ENCODE assay signal across 8 cellular contexts in genomic region chr10:3778708-3779108, GRCh38. TPM values are rescaled to one million over a fixed set of nuclear protein-coding genes. Genes with fewer than 3 reads are reported as not detected.
DNase-seq lines count a peak whose midpoint lies in the region; ATAC-seq, FAIRE-seq and TF ChIP-seq lines count a peak whose summit lies in the region.

No MANE protein-coding gene starts in this region.

- no peaks in the 10 kb centered on the region for H3K27me3 ChIP-seq in BLaER1 treated with 17β-estradiol and CSF1 and Interleukin-3, amounts not matched to agents 10 nM and 100 nM
- H3K27me3 ChIP-seq in SJSA1 (replicated peaks) (no peaks in the 10 kb centered on the region), endothelial cell of umbilical vein (ENCODE audit: control insufficient read depth in 2 of 2, insufficient read depth in 2 of 2, low read length in 2 of 2) (no peaks in the 10 kb centered on the region), neural cell (ENCODE audit: insufficient read depth, low read depth, low read length) (no peaks in the 10 kb centered on the region)

- TF ChIP-seq CTCF in endothelial cell of umbilical vein (IDR thresholded peaks at IDR 0.05; ENCODE audit: extremely low read depth in 1 of 2, insufficient read depth in 1 of 2, low read depth in 1 of 2, low read length in 2 of 2), result no peak
- no peak for TF ChIP-seq CTCF in neural cell (IDR thresholded peaks at IDR 0.05; ENCODE audit: poor library complexity, severe bottlenecking)

- no peak for DNase-seq in SJSA1 (ENCODE audit: low read depth in 1 of 2, low spot score in 2 of 2)
- peak; percentile 26 for DNase-seq in endothelial cell of umbilical vein (ENCODE audit: low read depth, low spot score)
- no peak for DNase-seq in NK-92 treated with Interleukin-12 subunit alpha and Interleukin-12 subunit beta, amount 100 ng/mL, for 24 hours (lab: John Stamatoyannopoulos, UW)

- peak overlapping the region in 3 of 11 experiments; percentile 100; a peak in 6 of 22 replicates for H3K9ac ChIP-seq in BLaER1 treated with 17β-estradiol and CSF1 and Interleukin-3, amounts not matched to agents 10 nM and 100 nM
- H3K9ac ChIP-seq in endothelial cell of umbilical vein (replicated peaks; ENCODE audit: extremely low read depth, insufficient read depth, low read length) (peak overlapping the region; percentile 25), neural cell (ENCODE audit: low read length) (no peak overlapping the region)

- FAIRE-seq in endothelial cell of umbilical vein (lab: Jason Lieb, UNC), result no peak

- CTCF ChIA-PET in endothelial cell of umbilical vein (lab: Charles Lee), result interaction anchor here (1.5 to 2.5 kb wide), 4 partner anchors 539 to 878 kb away, joined by 3 to 23 read pairs (median 9); no protein-coding TSS in a partner anchor

- peak overlapping the region in 3 of 11 experiments; percentile 98 to 100 (median 100); a peak in 4 of 22 replicates for H3K27ac ChIP-seq in BLaER1 treated with 17β-estradiol and CSF1 and Interleukin-3, amounts not matched to agents 10 nM and 100 nM
- H3K27ac ChIP-seq in SJSA1, result peak overlapping the region; percentile 7; the same call in 1 of the 2 replicates
- H3K27ac ChIP-seq in endothelial cell of umbilical vein (ENCODE audit: insufficient read depth, low read depth, low read length), result no peak overlapping the region
- no peak overlapping the region for H3K27ac ChIP-seq in neural cell (ENCODE audit: low read length)

- no peak for TF ChIP-seq EP300 in neural cell (conservative IDR thresholded peaks at IDR 0.05; ENCODE audit: poor library complexity, severe bottlenecking)

- TF ChIP-seq POLR2A in endothelial cell of umbilical vein (IDR thresholded peaks at IDR 0.05; ENCODE audit: low read depth, low read length), result peak; percentile 78

- dilution Hi-C loops in endothelial cell of umbilical vein (cut with MboI; ENCODE audit: extremely low pct_ligation_motif_present, low sequenced_read_pairs), result no loop called here

- H3K4me2 ChIP-seq in BLaER1 treated with 17β-estradiol and CSF1 and Interleukin-3, amounts not matched to agents 10 nM and 100 nM, result peak overlapping the region; percentile 25 to 99 (median 96); a peak in 18 of 22 replicates
- H3K4me2 ChIP-seq in endothelial cell of umbilical vein (ENCODE audit: insufficient read depth, low read length) (peak overlapping the region; percentile 95), neural cell (ENCODE audit: low read length) (no peak overlapping the region)

- no peak for TF ChIP-seq RAD21 in neural cell (conservative IDR thresholded peaks at IDR 0.05)

- no peaks in the 10 kb centered on the region for H3F3A ChIP-seq in neural cell (ENCODE audit: insufficient read depth, low read length, poor library complexity, severe bottlenecking)

- H4K20me1 ChIP-seq in BLaER1 treated with 17β-estradiol and CSF1 and Interleukin-3, amounts not matched to agents 10 nM and 100 nM, result peaks cover 68 to 94% (median 90%) of the 10 kb centered on the region in 11 experiments
- no peaks in the 10 kb centered on the region for H4K20me1 ChIP-seq in endothelial cell of umbilical vein (replicated peaks; ENCODE audit: control insufficient read depth, extremely low read depth, insufficient read depth, low read length)
- H4K20me1 ChIP-seq in neural cell (ENCODE audit: insufficient read depth), result no peaks in the 10 kb centered on the region

- H2AFZ ChIP-seq in endothelial cell of umbilical vein (ENCODE audit: low read depth, low read length), result no peak overlapping the region
- no peak overlapping the region for H2AFZ ChIP-seq in neural cell (ENCODE audit: low read depth, low read length)

- peaks cover 77 to 97% (median 80%) of the 10 kb centered on the region in 11 experiments for H3K36me3 ChIP-seq in BLaER1 treated with 17β-estradiol and CSF1 and Interleukin-3, amounts not matched to agents 10 nM and 100 nM
- H3K36me3 ChIP-seq in SJSA1, result peaks cover 93% of the 10 kb centered on the region
- H3K36me3 ChIP-seq in endothelial cell of umbilical vein (ENCODE audit: control insufficient read depth in 2 of 2, extremely low read depth in 1 of 2, insufficient read depth in 2 of 2, low read length in 2 of 2), result peaks cover 33 to 52% of the 10 kb centered on the region in 2 experiments
- peaks cover 19% of the 10 kb centered on the region for H3K36me3 ChIP-seq in neural cell (ENCODE audit: insufficient read depth, low read length)

- POLR2A ChIA-PET in endothelial cell of umbilical vein (lab: Charles Lee), result interaction anchor here (0.7 to 2.6 kb wide), 2 partner anchors 28 to 581 kb away, joined by 3 to 13 read pairs; no protein-coding TSS in a partner anchor

- peaks cover 61% of the 10 kb centered on the region for H3K79me2 ChIP-seq in endothelial cell of umbilical vein (ENCODE audit: control insufficient read depth, insufficient read depth, low read length)
- peaks cover 43% of the 10 kb centered on the region for H3K79me2 ChIP-seq in neural cell (replicated peaks; ENCODE audit: insufficient read depth, low read length)

- intact Hi-C loops in endothelial cell of umbilical vein (cut with micrococcal nuclease), result no loop called here

- no peaks in the 10 kb centered on the region for H3K9me2 ChIP-seq in neural cell (ENCODE audit: insufficient read depth, low read length)

- H3K9me3 ChIP-seq in BLaER1 treated with 17β-estradiol and CSF1 and Interleukin-3, amounts not matched to agents 10 nM and 100 nM (replicated peaks in 1 of 11), result no peaks in the 10 kb centered on the region
- H3K9me3 ChIP-seq in SJSA1 (replicated peaks), result no peaks in the 10 kb centered on the region
- no peaks in the 10 kb centered on the region for H3K9me3 ChIP-seq in endothelial cell of umbilical vein (replicated peaks; ENCODE audit: control insufficient read depth, insufficient read depth, low read length)
- H3K9me3 ChIP-seq in neural cell (ENCODE audit: low read length), result no peaks in the 10 kb centered on the region

- no TSS peak for BruUV-seq in endothelial cell of umbilical vein (replicated peaks; lab: Mats Ljungman, UMichigan)

- ATAC-seq in HG03108 (IDR thresholded peaks at IDR 0.05; ENCODE audit: unreplicated experiment) (no peak), HG03521 (IDR thresholded peaks at IDR 0.05; ENCODE audit: unreplicated experiment) (no peak), HG02840 (IDR thresholded peaks at IDR 0.05; ENCODE audit: low FRiP score, unreplicated experiment) (no peak)

- H3K9me1 ChIP-seq in endothelial cell of umbilical vein (replicated peaks; ENCODE audit: control insufficient read depth, extremely low read depth, insufficient read depth, low read length), result no peaks in the 10 kb centered on the region

- H3K4me1 ChIP-seq in BLaER1 treated with 17β-estradiol and CSF1 and Interleukin-3, amounts not matched to agents 10 nM and 100 nM, result peaks cover 54 to 74% (median 67%) of the 10 kb centered on the region in 10 experiments
- H3K4me1 ChIP-seq in SJSA1 (replicated peaks) (peaks cover 82% of the 10 kb centered on the region), endothelial cell of umbilical vein (ENCODE audit: control insufficient read depth, extremely low read depth, insufficient read depth, low read length) (peaks cover 57% of the 10 kb centered on the region)

- peak overlapping the region in 4 of 10 experiments; percentile 17 to 95 (median 91); a peak in 8 of 20 replicates for H3K4me3 ChIP-seq in BLaER1 treated with 17β-estradiol and CSF1 and Interleukin-3, amounts not matched to agents 10 nM and 100 nM
- no peak overlapping the region for H3K4me3 ChIP-seq in SJSA1
- H3K4me3 ChIP-seq in endothelial cell of umbilical vein (replicated peaks in 1 of 3; ENCODE audit: insufficient read depth in 1 of 3, low read depth in 1 of 3, low read length in 3 of 3), result peak overlapping the region in 1 of 3 experiments; percentile 89
- peak overlapping the region; percentile 24 for H3K4me3 ChIP-seq in neural cell (ENCODE audit: low read length)

TF ChIP-seq in endothelial cell of umbilical vein, 7 proteins besides CTCF, POLR2A, EP300 and RAD21:
- TF ChIP-seq GATA2 (IDR thresholded peaks at IDR 0.05; ENCODE audit: insufficient read depth, insufficient read length, low read depth, low read length) (no peak), POLR2AphosphoS5 (IDR thresholded peaks at IDR 0.05; ENCODE audit: insufficient read depth, low read depth, low read length) (peak; percentile 53)
TF ChIP-seq in endothelial cell of umbilical vein: peak in this region for 1.

TF ChIP-seq in neural cell, 6 proteins besides CTCF, POLR2A, EP300 and RAD21 (continues in another document):
- TF ChIP-seq POLR2AphosphoS5 (IDR thresholded peaks at IDR 0.05), result no peak

RNA-seq across cellular contexts. Expression of gene KLF6, which starts 6.3 kb away (rescaled TPM):
- 18.0 and 21.3 TPM in 2 replicates for total RNA-seq in SJSA1 (2014; rRNA removed; shearing (Covaris generic))
- 307 and 330 TPM in 2 replicates for total RNA-seq in endothelial cell of umbilical vein
- 144 and 183 TPM in 2 replicates for polyA plus RNA-seq in endothelial cell of umbilical vein
- 117 and 146 TPM in 2 replicates for polyA plus RNA-seq in endothelial cell of umbilical vein (2011; cell fraction: cytosol; rRNA removed)
- 913 and 1,014 TPM in 2 replicates for polyA plus RNA-seq in endothelial cell of umbilical vein (2011; cell fraction: nucleus; rRNA removed)
- polyA plus RNA-seq in endothelial cell of umbilical vein (2012), result 258 and 323 TPM in 2 replicates
- 717 and 821 TPM in 2 replicates for polyA minus RNA-seq in endothelial cell of umbilical vein
- 6.0 TPM for polyA minus RNA-seq in endothelial cell of umbilical vein (2011; cell fraction: cytosol; rRNA and poly(A)+ RNA removed)
- 1,291 and 1,303 TPM in 2 replicates for polyA minus RNA-seq in endothelial cell of umbilical vein (2011; cell fraction: nucleus; rRNA and poly(A)+ RNA removed)
- polyA plus RNA-seq in neural cell, result 10.4 and 11.2 TPM in 2 replicates
- 35.3 and 35.5 TPM in 2 replicates for polyA minus RNA-seq in neural cell

Comparison
In these comparisons a context has a peak if more than half of its experiments do, and no peak if none do; other contexts are left out.
1. RNA of gene KLF6, which starts 6.3 kb away (total RNA-seq): 307 to 330 TPM in endothelial cell of umbilical vein; 18.0 to 21.3 TPM in SJSA1; every median in the first group is over 10 times any median in the second.